In the genomic region with DNA sequence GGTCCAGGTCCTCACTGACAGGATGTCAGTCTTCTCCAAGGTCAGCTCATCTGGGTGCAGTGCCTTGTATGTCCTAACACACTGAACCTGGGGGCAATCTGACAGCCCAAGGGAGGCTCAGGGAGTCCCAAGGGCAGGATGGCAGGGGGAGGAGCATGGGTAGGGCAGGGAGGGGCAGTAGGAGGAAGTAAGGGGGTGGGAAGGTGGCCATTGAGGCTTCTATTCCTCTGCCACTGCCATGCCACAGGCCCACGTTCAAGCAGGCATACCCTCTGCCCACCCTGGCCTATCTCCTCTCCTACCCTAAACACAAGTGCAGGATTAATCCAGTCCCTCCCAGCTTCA, we compare ENCODE assay signal across 12 cellular contexts. TPM values are rescaled to one million over a fixed set of nuclear protein-coding genes. Genes with fewer than 3 reads are reported as not detected.
DNase-seq lines count a peak whose midpoint lies in the region; ATAC-seq, FAIRE-seq and TF ChIP-seq lines count a peak whose summit lies in the region.
"Had no signal": no experiment of that assay in that cellular context is flagged by ENCODE, and none has a peak within 500 bp of the region (broad histone marks: within the 10 kb centered on the region; RNA-seq: fewer than 3 reads in every experiment).

No MANE protein-coding gene starts in this region.

- no peak for DNase-seq in CD4-positive, alpha-beta memory T cell
- DNase-seq in naive thymus-derived CD8-positive, alpha-beta T cell = no peak
- DNase-seq in HepG2 (ENCODE audit: low spot score) (no peak), NOMO-1 (lab: John Stamatoyannopoulos, UW; ENCODE audit: unreplicated experiment in 2 of 2) (no peak)
- DNase-seq: H9, IMR-90, Kasumi-1, NCI-H187 treated with DMSO at 0.1 percent for 48 hours, NCI-H82 had no signal

- H3K27me3 ChIP-seq in BLaER1 = no peaks in the 10 kb centered on the region
- H3K27me3 ChIP-seq in CD4-positive, alpha-beta memory T cell (ENCODE audit: insufficient read depth, low read length) = no peaks in the 10 kb centered on the region
- H3K27me3 ChIP-seq in HepG2 (ENCODE audit: control insufficient read depth in 1 of 2, insufficient read depth in 2 of 2, low read length in 2 of 2) = no peaks in the 10 kb centered on the region

- H3K9me3 Mint-ChIP-seq in CD4-positive, alpha-beta memory T cell = peaks cover 0 to 2% (median 0%) of the 10 kb centered on the region in 8 donors
- H3K9me3 Mint-ChIP-seq in activated naive CD8-positive, alpha-beta T cell (ENCODE audit: low read depth) = no peaks in the 10 kb centered on the region
- no peaks in the 10 kb centered on the region for H3K9me3 Mint-ChIP-seq in naive thymus-derived CD8-positive, alpha-beta T cell
- H3K9me3 Mint-ChIP-seq: H9 had no signal

- H3K27ac Mint-ChIP-seq in CD4-positive, alpha-beta memory T cell = peak overlapping the region in 5 of 7 donors; percentile 5 to 83 (median 52)
- peak overlapping the region; percentile 47 for H3K27ac Mint-ChIP-seq in activated naive CD8-positive, alpha-beta T cell
- H3K27ac Mint-ChIP-seq in naive thymus-derived CD8-positive, alpha-beta T cell = peak overlapping the region in 6 of 10 donors; percentile 2 to 88 (median 62)

- no peak for TF ChIP-seq POLR2A in HepG2 (IDR thresholded peaks at IDR 0.05; ENCODE audit: insufficient read depth in 1 of 2, low read depth in 2 of 2, low read length in 2 of 2)

- ATAC-seq in naive thymus-derived CD8-positive, alpha-beta T cell = no peak
- no peak for ATAC-seq in HepG2
- no peak for ATAC-seq in HG03378 (IDR thresholded peaks at IDR 0.05; ENCODE audit: unreplicated experiment)

- H4K20me1 ChIP-seq in BLaER1 = no peaks in the 10 kb centered on the region
- H4K20me1 ChIP-seq in HepG2 (ENCODE audit: insufficient read depth, low read length) = no peaks in the 10 kb centered on the region

- H3K4me2 ChIP-seq in BLaER1 (peak overlapping the region; percentile 17; the same call in 1 of the 2 replicates), HepG2 (ENCODE audit: low read depth, low read length) (no peak overlapping the region)

- CTCF ChIA-PET in CD4-positive, alpha-beta memory T cell (lab: Charles Lee; ENCODE audit: partially characterized antibody) = no interaction called here
- CTCF ChIA-PET in HepG2 (lab: Yijun Ruan, JAX; ENCODE audit: low intra/inter-chr PET ratio, low total read pairs) = no interaction called here

- H3K4me3 Mint-ChIP-seq in CD4-positive, alpha-beta memory T cell = no peak overlapping the region
- H3K4me3 Mint-ChIP-seq in activated naive CD8-positive, alpha-beta T cell = no peak overlapping the region
- no peak overlapping the region for H3K4me3 Mint-ChIP-seq in naive thymus-derived CD8-positive, alpha-beta T cell
- H3K4me3 Mint-ChIP-seq: H9 had no signal

- FAIRE-seq in HepG2 (lab: Jason Lieb, UNC) = no peak

- no peaks in the 10 kb centered on the region for H3K27me3 Mint-ChIP-seq in CD4-positive, alpha-beta memory T cell
- no peaks in the 10 kb centered on the region for H3K27me3 Mint-ChIP-seq in activated naive CD8-positive, alpha-beta T cell
- no peaks in the 10 kb centered on the region for H3K27me3 Mint-ChIP-seq in naive thymus-derived CD8-positive, alpha-beta T cell

- TF ChIP-seq RAD21 in HepG2 (CRISPR knock-in tag; IDR thresholded peaks at IDR 0.05) = no peak

- H3K4me1 Mint-ChIP-seq in CD4-positive, alpha-beta memory T cell = peaks cover 0 to 21% (median 5%) of the 10 kb centered on the region in 4 donors
- peaks cover 8% of the 10 kb centered on the region for H3K4me1 Mint-ChIP-seq in activated naive CD8-positive, alpha-beta T cell (ENCODE audit: low read depth)
- peaks cover 0 to 13% (median 4%) of the 10 kb centered on the region in 4 donors for H3K4me1 Mint-ChIP-seq in naive thymus-derived CD8-positive, alpha-beta T cell
- H3K4me1 Mint-ChIP-seq: H9 had no signal

- in situ Hi-C loops in HepG2 (cut with HindIII; ENCODE audit: extremely low pct_ligation_motif_present, low pct_unique_long_range_greater_than_20kb) = no loop called here

- no TSS peak for BruUV-seq in HepG2 (replicated peaks; lab: Mats Ljungman, UMichigan)

- H3K4me3 ChIP-seq in BLaER1 (no peak overlapping the region), HepG2 (replicated peaks in 1 of 3; ENCODE audit: insufficient read depth in 1 of 3, low read depth in 2 of 3, low read length in 3 of 3) (no peak overlapping the region)
- no peak overlapping the region for H3K4me3 ChIP-seq in CD4-positive, alpha-beta memory T cell (ENCODE audit: low read length in 2 of 2)

- no peak for TF ChIP-seq EP300 in HepG2 (IDR thresholded peaks at IDR 0.05; ENCODE audit: low read depth in 2 of 2, low read length in 2 of 2)
- no peak for TF ChIP-seq EP300 in HepG2 (CRISPR knock-in tag; IDR thresholded peaks at IDR 0.05; ENCODE audit: borderline replicate concordance)

- peaks cover 18% of the 10 kb centered on the region; the same call in 1 of the 2 replicates for H3K36me3 ChIP-seq in BLaER1
- peaks cover 9% of the 10 kb centered on the region for H3K36me3 ChIP-seq in CD4-positive, alpha-beta memory T cell (ENCODE audit: insufficient read depth, low read length)
- no peaks in the 10 kb centered on the region for H3K36me3 ChIP-seq in HepG2 (replicated peaks in 1 of 2; ENCODE audit: control insufficient read depth in 1 of 2, insufficient read depth in 2 of 2, low read length in 2 of 2)

- H2AFZ ChIP-seq in HepG2 (ENCODE audit: low read length) = no peak overlapping the region

- H3K9me3 ChIP-seq in BLaER1 = no peaks in the 10 kb centered on the region
- no peaks in the 10 kb centered on the region for H3K9me3 ChIP-seq in CD4-positive, alpha-beta memory T cell (ENCODE audit: control insufficient read depth in 1 of 2, low read length in 2 of 2)
- no peaks in the 10 kb centered on the region for H3K9me3 ChIP-seq in HepG2 (ENCODE audit: low read length)

- H3K9ac ChIP-seq in BLaER1 (no peak overlapping the region), HepG2 (ENCODE audit: insufficient read depth, low read depth, low read length) (no peak overlapping the region)

- H3K4me1 ChIP-seq in BLaER1 = peaks cover 11% of the 10 kb centered on the region
- no peaks in the 10 kb centered on the region for H3K4me1 ChIP-seq in CD4-positive, alpha-beta memory T cell (ENCODE audit: insufficient read depth, low read length)
- no peaks in the 10 kb centered on the region; the same call in 1 of the 2 replicates for H3K4me1 ChIP-seq in HepG2 (ENCODE audit: insufficient read depth, low read length)

- peaks cover 20 to 36% of the 10 kb centered on the region in 2 donors for H3K36me3 Mint-ChIP-seq in CD4-positive, alpha-beta memory T cell
- H3K36me3 Mint-ChIP-seq in activated naive CD8-positive, alpha-beta T cell = peaks cover 5% of the 10 kb centered on the region
- H3K36me3 Mint-ChIP-seq in naive thymus-derived CD8-positive, alpha-beta T cell = peaks cover 0 to 17% (median 4%) of the 10 kb centered on the region in 3 donors

- POLR2A ChIA-PET in CD4-positive, alpha-beta memory T cell (lab: Charles Lee; ENCODE audit: partially characterized antibody) = interaction anchor here (0.8 kb wide), 1 partner anchor 18 kb away, joined by 3 read pairs; no protein-coding TSS in a partner anchor
- POLR2A ChIA-PET in naive thymus-derived CD8-positive, alpha-beta T cell (lab: Charles Lee) = no interaction called here
- POLR2A ChIA-PET in HepG2 (lab: Yijun Ruan, JAX) = no interaction called here

- H3K27ac ChIP-seq in BLaER1 (0 out of 2 replicates have a peak overlapping the region, but pooled peaks have one; percentile 9), HepG2 (ENCODE audit: extremely low read length, insufficient read depth, low read length) (no peak overlapping the region)
- H3K27ac ChIP-seq in CD4-positive, alpha-beta memory T cell (ENCODE audit: low read depth, low read length) = no peak overlapping the region

- TF ChIP-seq CTCF in HepG2 (CRISPR knock-in tag; IDR thresholded peaks at IDR 0.05) = no peak

- no CpG with 5 or more reads among the region's 1 CpG for WGBS in HepG2 (ENCODE audit: low lambda C conversion rate)

- H3K79me2 ChIP-seq in HepG2 (ENCODE audit: insufficient read depth, low read length) = no peaks in the 10 kb centered on the region

- intact Hi-C loops in CD4-positive, alpha-beta memory T cell (cut with micrococcal nuclease) = no loop called here
- intact Hi-C loops in HepG2 (cut with micrococcal nuclease; ENCODE audit: unreplicated experiment) = no loop called here

RNA-seq across cellular contexts. Expression of a gene that starts 13.3 kb away (rescaled TPM):
- total RNA-seq in CD4-positive, alpha-beta memory T cell = 10 to 100 TPM; 13.1 to 16.7 TPM
- polyA plus RNA-seq in CD4-positive, alpha-beta memory T cell = 10 to 100 TPM in 1 of 2 donors, 1 to 10 TPM in 1; 7.6 to 11.2 TPM
- 10 to 100 TPM; 11.9 to 12.7 TPM for total RNA-seq in naive thymus-derived CD8-positive, alpha-beta T cell
- polyA plus RNA-seq in naive thymus-derived CD8-positive, alpha-beta T cell = 1 to 10 TPM; 6.4 to 8.9 (median 7.7) TPM
- total RNA-seq in HepG2 (2016; rRNA removed; fragmentation: Illumina TruSeq; extraction: Trizol) = 1.8 and 2.0 TPM in 2 replicates
- total RNA-seq in HepG2 (2016; cell fraction: cytosol; rRNA removed; fragmentation: Illumina TruSeq; extraction: Trizol; ENCODE audit: low read depth) = 0.53 and 1.0 TPM in 2 replicates
- 1.4 and 2.3 TPM in 2 replicates for total RNA-seq in HepG2 (2016; cell fraction: insoluble cytoplasmic fraction; rRNA removed; fragmentation: Illumina TruSeq; extraction: Trizol)
- total RNA-seq in HepG2 (2016; cell fraction: membrane; rRNA removed; fragmentation: Illumina TruSeq; extraction: Trizol) = 1.3 and 1.5 TPM in 2 replicates
- total RNA-seq in HepG2 (2016; cell fraction: nucleus; rRNA removed; fragmentation: Illumina TruSeq; extraction: Trizol) = 1.9 and 2.1 TPM in 2 replicates
- polyA plus RNA-seq in HepG2 (2011; rRNA removed) = 1.7 and 2.2 TPM in 2 replicates
- polyA plus RNA-seq in HepG2 (2011; cell fraction: cytosol; rRNA removed) = 1.7 and 2.2 TPM in 2 replicates
- 9.9 and 10.1 TPM in 2 replicates for polyA plus RNA-seq in HepG2 (2011; cell fraction: nucleus; rRNA removed)
- 0.88 and 1.6 TPM in 2 replicates for polyA plus RNA-seq in HepG2 (2012)
- 0.47 and 1.2 TPM in 2 replicates for polyA plus RNA-seq in HepG2 (2016; cell fraction: cytosol; fragmentation: Illumina TruSeq; extraction: Trizol; ENCODE audit: low read depth)
- polyA plus RNA-seq in HepG2 (2016; cell fraction: insoluble cytoplasmic fraction; fragmentation: Illumina TruSeq; extraction: Trizol; ENCODE audit: low read depth) = 1.7 and 2.2 TPM in 2 replicates
- polyA plus RNA-seq in HepG2 (2016; cell fraction: membrane; fragmentation: Illumina TruSeq; extraction: Trizol; ENCODE audit: low read depth) = 0.94 and 1.7 TPM in 2 replicates
- polyA plus RNA-seq in HepG2 (2016; cell fraction: nucleus; fragmentation: Illumina TruSeq; extraction: Trizol; ENCODE audit: insufficient read depth, low read depth) = 4.0 and 5.0 TPM in 2 replicates
- polyA minus RNA-seq in HepG2 (2011; rRNA and poly(A)+ RNA removed; ENCODE audit: low replicate concordance) = 1.3 and 7.5 TPM in 2 replicates
- 0.69 and 0.79 TPM in 2 replicates for polyA minus RNA-seq in HepG2 (2011; cell fraction: cytosol; rRNA and poly(A)+ RNA removed)
- polyA minus RNA-seq in HepG2 (2011; cell fraction: nucleus; rRNA and poly(A)+ RNA removed) = 1.4 and 2.1 TPM in 2 replicates

RNA-seq across cellular contexts. Expression of a gene that starts 37.9 kb away (rescaled TPM):
- 10 to 100 TPM; 11.5 to 13.6 TPM for total RNA-seq in CD4-positive, alpha-beta memory T cell
- polyA plus RNA-seq in CD4-positive, alpha-beta memory T cell = 1 to 10 TPM; 2.4 to 3.5 TPM
- total RNA-seq in naive thymus-derived CD8-positive, alpha-beta T cell = 1 to 10 TPM; 8.8 to 9.6 TPM
- polyA plus RNA-seq in naive thymus-derived CD8-positive, alpha-beta T cell = 1 to 10 TPM; 1.7 to 2.9 (median 2.7) TPM
- total RNA-seq in HepG2 (2016; rRNA removed; fragmentation: Illumina TruSeq; extraction: Trizol) = 0.98 and 1.6 TPM in 2 replicates
- total RNA-seq in HepG2 (2016; cell fraction: cytosol; rRNA removed; fragmentation: Illumina TruSeq; extraction: Trizol; ENCODE audit: low read depth) = 0.62 and 0.71 TPM in 2 replicates
- total RNA-seq in HepG2 (2016; cell fraction: insoluble cytoplasmic fraction; rRNA removed; fragmentation: Illumina TruSeq; extraction: Trizol) = 1.00 and 1.9 TPM in 2 replicates
- 1.8 and 1.9 TPM in 2 replicates for total RNA-seq in HepG2 (2016; cell fraction: membrane; rRNA removed; fragmentation: Illumina TruSeq; extraction: Trizol)
- total RNA-seq in HepG2 (2016; cell fraction: nucleus; rRNA removed; fragmentation: Illumina TruSeq; extraction: Trizol) = 0.99 and 1.3 TPM in 2 replicates
- polyA plus RNA-seq in HepG2 (2011; rRNA removed) = 0.27 and 0.29 TPM in 2 replicates
- 0.12 and 0.42 TPM in 2 replicates for polyA plus RNA-seq in HepG2 (2011; cell fraction: cytosol; rRNA removed)
- polyA plus RNA-seq in HepG2 (2011; cell fraction: nucleus; rRNA removed) = 0.43 and 0.48 TPM in 2 replicates
- polyA plus RNA-seq in HepG2 (2012) = 0.38 and 0.53 TPM in 2 replicates
- 0.38 and 0.65 TPM in 2 replicates for polyA plus RNA-seq in HepG2 (2016; cell fraction: cytosol; fragmentation: Illumina TruSeq; extraction: Trizol; ENCODE audit: low read depth)
- 0.47 and 0.85 TPM in 2 replicates for polyA plus RNA-seq in HepG2 (2016; cell fraction: insoluble cytoplasmic fraction; fragmentation: Illumina TruSeq; extraction: Trizol; ENCODE audit: low read depth)
- polyA plus RNA-seq in HepG2 (2016; cell fraction: membrane; fragmentation: Illumina TruSeq; extraction: Trizol; ENCODE audit: low read depth) = 0.76 and 1.2 TPM in 2 replicates
- polyA plus RNA-seq in HepG2 (2016; cell fraction: nucleus; fragmentation: Illumina TruSeq; extraction: Trizol; ENCODE audit: insufficient read depth, low read depth) = 0.41 and 2.0 TPM in 2 replicates
- 4.2 and 10.4 TPM in 2 replicates for polyA minus RNA-seq in HepG2 (2011; rRNA and poly(A)+ RNA removed; ENCODE audit: low replicate concordance)
- polyA minus RNA-seq in HepG2 (2011; cell fraction: cytosol; rRNA and poly(A)+ RNA removed) = 2.1 TPM in 1 of 2 replicates, not detected in the other
- 0.39 and 1.1 TPM in 2 replicates for polyA minus RNA-seq in HepG2 (2011; cell fraction: nucleus; rRNA and poly(A)+ RNA removed)

RNA-seq across cellular contexts. Expression of a gene that starts 43.3 kb away (rescaled TPM):
- not detected for total RNA-seq in CD4-positive, alpha-beta memory T cell
- polyA plus RNA-seq in CD4-positive, alpha-beta memory T cell = not detected
- total RNA-seq in naive thymus-derived CD8-positive, alpha-beta T cell = not detected
- not detected for polyA plus RNA-seq in naive thymus-derived CD8-positive, alpha-beta T cell
- total RNA-seq in HepG2 (2016; rRNA removed; fragmentation: Illumina TruSeq; extraction: Trizol) = 15.5 and 33.6 TPM in 2 replicates
- 6.7 and 7.8 TPM in 2 replicates for total RNA-seq in HepG2 (2016; cell fraction: cytosol; rRNA removed; fragmentation: Illumina TruSeq; extraction: Trizol; ENCODE audit: low read depth)
- 10.8 and 35.8 TPM in 2 replicates for total RNA-seq in HepG2 (2016; cell fraction: insoluble cytoplasmic fraction; rRNA removed; fragmentation: Illumina TruSeq; extraction: Trizol)
- 14.9 and 16.9 TPM in 2 replicates for total RNA-seq in HepG2 (2016; cell fraction: membrane; rRNA removed; fragmentation: Illumina TruSeq; extraction: Trizol)
- 41.9 and 47.9 TPM in 2 replicates for total RNA-seq in HepG2 (2016; cell fraction: nucleus; rRNA removed; fragmentation: Illumina TruSeq; extraction: Trizol)
- 53.6 and 62.5 TPM in 2 replicates for polyA plus RNA-seq in HepG2 (2011; rRNA removed)
- polyA plus RNA-seq in HepG2 (2011; cell fraction: cytosol; rRNA removed) = 39.1 and 62.9 TPM in 2 replicates
- polyA plus RNA-seq in HepG2 (2011; cell fraction: nucleus; rRNA removed) = 163 and 212 TPM in 2 replicates
- 25.4 and 56.3 TPM in 2 replicates for polyA plus RNA-seq in HepG2 (2012)
- polyA plus RNA-seq in HepG2 (2016; cell fraction: cytosol; fragmentation: Illumina TruSeq; extraction: Trizol; ENCODE audit: low read depth) = 2.1 and 2.2 TPM in 2 replicates
- polyA plus RNA-seq in HepG2 (2016; cell fraction: insoluble cytoplasmic fraction; fragmentation: Illumina TruSeq; extraction: Trizol; ENCODE audit: low read depth) = 11.5 and 14.9 TPM in 2 replicates
- polyA plus RNA-seq in HepG2 (2016; cell fraction: membrane; fragmentation: Illumina TruSeq; extraction: Trizol; ENCODE audit: low read depth) = 5.7 and 6.8 TPM in 2 replicates
- 84.4 and 87.2 TPM in 2 replicates for polyA plus RNA-seq in HepG2 (2016; cell fraction: nucleus; fragmentation: Illumina TruSeq; extraction: Trizol; ENCODE audit: insufficient read depth, low read depth)
- 69.9 and 218 TPM in 2 replicates for polyA minus RNA-seq in HepG2 (2011; rRNA and poly(A)+ RNA removed; ENCODE audit: low replicate concordance)
- polyA minus RNA-seq in HepG2 (2011; cell fraction: cytosol; rRNA and poly(A)+ RNA removed) = 72.7 and 86.9 TPM in 2 replicates
- 65.6 and 79.3 TPM in 2 replicates for polyA minus RNA-seq in HepG2 (2011; cell fraction: nucleus; rRNA and poly(A)+ RNA removed)

Comparison
In these comparisons a context has a peak if more than half of its experiments do, and no peak if none do; other contexts are left out.
1. RNA of a gene that starts 43.3 kb away (total RNA-seq): 6.7 to 47.9 TPM in HepG2; not detected in naive thymus-derived CD8-positive, alpha-beta T cell and not detected in CD4-positive, alpha-beta memory T cell; every median in the first group is over 4 times any median in the second.
2. Peak in every context shown above with its lines, with median percentiles within 50 percentile points of each other: H3K27ac Mint-ChIP-seq.